10 cellular contexts compared by ENCODE assay signal in the genomic region with DNA sequence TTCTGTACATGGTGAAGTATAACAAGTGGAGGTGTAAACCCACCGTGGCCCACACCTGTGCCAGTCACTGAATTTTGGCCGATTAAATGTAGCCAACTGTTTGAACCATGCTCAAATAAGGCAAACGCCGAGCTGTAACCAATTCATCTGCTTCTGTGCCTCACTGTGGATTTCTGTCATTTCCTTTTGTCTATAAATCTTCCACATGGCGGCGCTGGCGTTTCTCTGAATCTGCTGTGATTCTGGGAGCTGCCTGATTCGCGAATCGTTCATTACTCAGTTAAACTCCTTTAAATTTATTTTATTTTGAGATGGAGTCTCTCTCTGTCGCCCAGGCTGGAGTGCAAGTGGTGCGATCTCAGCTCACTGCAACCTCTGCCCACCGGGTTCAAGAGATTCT. TPM values are rescaled to one million over a fixed set of nuclear protein-coding genes. Genes with fewer than 3 reads are reported as not detected.
A peak's percentile ranks its signal among the peaks of the same experiment; 100 is the strongest.
DNase-seq lines count a peak whose midpoint lies in the region; ATAC-seq and TF ChIP-seq lines count a peak whose summit lies in the region.
"Had no signal": no experiment of that assay in that cellular context is flagged by ENCODE, and none has a peak within 500 bp of the region (broad histone marks: within the 10 kb centered on the region; RNA-seq: fewer than 3 reads in every experiment).

No MANE protein-coding gene starts in this region.

- H3K4me3 ChIP-seq in OCI-LY3 (ENCODE audit: low read length): 0 out of 2 replicates have a peak overlapping the region, but pooled peaks have one; percentile 27
- H3K4me3 ChIP-seq in CD8-positive, alpha-beta T cell (ENCODE audit: low read depth, low read length): no peak overlapping the region
- H3K4me3 ChIP-seq: SJSA1 had no signal

- peak; percentile 56 for DNase-seq in activated CD8-positive, alpha-beta memory T cell treated with anti-CD3 and anti-CD28 coated beads, Interleukin-2, amount 50 U/mL, for 48 hours
- no peak for DNase-seq in activated CD8-positive, alpha-beta memory T cell treated with anti-CD3 and anti-CD28 coated beads, Interleukin-2, amount 50 U/mL, for 4 hours
- DNase-seq in ecto neural progenitor cell (ENCODE audit: low spot score) (peak; percentile 62), GM20000 (ENCODE audit: low spot score) (no peak)
- peak; percentile 8 for DNase-seq in stimulated activated CD4-positive, alpha-beta T cell treated with anti-CD3 and anti-CD28 coated beads, Interleukin-4, amount 100 ng/mL, for 1 hour
- no peak for DNase-seq in activated effector memory CD4-positive, alpha-beta T cell treated with Interleukin-2 at 50 U/mL for 16 hours
- no peak for DNase-seq in CD8-positive, alpha-beta T cell

- peaks cover 3% of the 10 kb centered on the region for H3K27me3 Mint-ChIP-seq in CD8-positive, alpha-beta T cell (ENCODE audit: low read depth)

- TF ChIP-seq CTCF in OCI-LY3 (IDR thresholded peaks at IDR 0.05; ENCODE audit: low read depth, low read length) (peak; percentile 42), GM20000 (IDR thresholded peaks at IDR 0.05; ENCODE audit: extremely low read depth, missing control alignments) (no peak)
- TF ChIP-seq CTCF in CD8-positive, alpha-beta T cell (IDR thresholded peaks at IDR 0.05): no peak

- H3K4me1 Mint-ChIP-seq in CD8-positive, alpha-beta T cell (ENCODE audit: low read depth): no peaks in the 10 kb centered on the region
- H3K4me1 Mint-ChIP-seq: stimulated activated effector memory CD8-positive, alpha-beta T cell treated with anti-CD3 and anti-CD28 coated beads, Interleukin-12 subunit alpha, Interleukin-12 subunit beta, amount 100 ng/mL, for 72 hours had no signal

- no peak overlapping the region for H3K27ac Mint-ChIP-seq in CD8-positive, alpha-beta T cell
- H3K27ac Mint-ChIP-seq: stimulated activated effector memory CD8-positive, alpha-beta T cell treated with anti-CD3 and anti-CD28 coated beads, Interleukin-12 subunit alpha, Interleukin-12 subunit beta, amount 100 ng/mL, for 72 hours had no signal

- H3K9me3 Mint-ChIP-seq in CD8-positive, alpha-beta T cell: no peaks in the 10 kb centered on the region
- H3K9me3 Mint-ChIP-seq: stimulated activated effector memory CD8-positive, alpha-beta T cell treated with anti-CD3 and anti-CD28 coated beads, Interleukin-12 subunit alpha, Interleukin-12 subunit beta, amount 100 ng/mL, for 72 hours had no signal

- no peaks in the 10 kb centered on the region for H3K9me3 ChIP-seq in OCI-LY3 (ENCODE audit: insufficient read depth, low read length)
- no peaks in the 10 kb centered on the region for H3K9me3 ChIP-seq in CD8-positive, alpha-beta T cell (ENCODE audit: low read length)
- H3K9me3 ChIP-seq: SJSA1 had no signal

- POLR2A ChIA-PET in CD8-positive, alpha-beta T cell (lab: Charles Lee): no interaction called here

- CTCF ChIA-PET in CD8-positive, alpha-beta T cell (lab: Charles Lee): no interaction called here

- intact Hi-C loops in CD8-positive, alpha-beta T cell (cut with DNase I, micrococcal nuclease): loop anchor here in 1 of 2 experiments (2.0 kb wide), 1 partner anchor 42 kb away; no protein-coding TSS in a partner anchor

- H3K27me3 ChIP-seq in OCI-LY3 (ENCODE audit: low read depth, low read length): no peaks in the 10 kb centered on the region
- no peaks in the 10 kb centered on the region for H3K27me3 ChIP-seq in CD8-positive, alpha-beta T cell (ENCODE audit: insufficient read depth, low read length)
- H3K27me3 ChIP-seq: SJSA1 had no signal

- peak overlapping the region; percentile 55 for H3K4me2 ChIP-seq in OCI-LY3 (ENCODE audit: low read length)

- no peaks in the 10 kb centered on the region for H3K36me3 Mint-ChIP-seq in CD8-positive, alpha-beta T cell
- H3K36me3 Mint-ChIP-seq: stimulated activated effector memory CD8-positive, alpha-beta T cell treated with anti-CD3 and anti-CD28 coated beads, Interleukin-12 subunit alpha, Interleukin-12 subunit beta, amount 100 ng/mL, for 72 hours had no signal

- H4K20me1 ChIP-seq in OCI-LY3 (ENCODE audit: insufficient read depth, low read length): no peaks in the 10 kb centered on the region

- no peaks in the 10 kb centered on the region for H3K36me3 ChIP-seq in OCI-LY3 (replicated peaks; ENCODE audit: low read depth, low read length)
- no peaks in the 10 kb centered on the region for H3K36me3 ChIP-seq in CD8-positive, alpha-beta T cell (ENCODE audit: insufficient read depth, low read length)
- H3K36me3 ChIP-seq: SJSA1 had no signal

- no peaks in the 10 kb centered on the region for H3K4me1 ChIP-seq in OCI-LY3 (ENCODE audit: low read length)
- H3K4me1 ChIP-seq in CD8-positive, alpha-beta T cell (ENCODE audit: insufficient read depth, low read length): no peaks in the 10 kb centered on the region
- H3K4me1 ChIP-seq: SJSA1 had no signal

- H2AFZ ChIP-seq in OCI-LY3 (ENCODE audit: low read depth, low read length): peak overlapping the region; percentile 83; the same call in 1 of the 2 replicates

- no peak for ATAC-seq in CD8-positive, alpha-beta T cell
- ATAC-seq: stimulated activated effector memory CD8-positive, alpha-beta T cell treated with anti-CD3 and anti-CD28 coated beads, Interleukin-12 subunit alpha, Interleukin-12 subunit beta, amount 100 ng/mL, for 72 hours had no signal

- H3K4me3 Mint-ChIP-seq in CD8-positive, alpha-beta T cell: no peak overlapping the region
- H3K4me3 Mint-ChIP-seq: stimulated activated effector memory CD8-positive, alpha-beta T cell treated with anti-CD3 and anti-CD28 coated beads, Interleukin-12 subunit alpha, Interleukin-12 subunit beta, amount 100 ng/mL, for 72 hours had no signal

- no peaks in the 10 kb centered on the region for H3K79me2 ChIP-seq in OCI-LY3 (ENCODE audit: low read length)

- no peak overlapping the region for H3K27ac ChIP-seq in OCI-LY3 (ENCODE audit: low read length)
- H3K27ac ChIP-seq in CD8-positive, alpha-beta T cell (ENCODE audit: low read depth, low read length): no peak overlapping the region
- H3K27ac ChIP-seq: SJSA1 had no signal

- H3K9ac ChIP-seq in OCI-LY3 (ENCODE audit: low read length): no peak overlapping the region

RNA-seq across cellular contexts. Expression of gene SUPT20HL2, which starts 19.2 kb away (rescaled TPM):
- total RNA-seq in CD8-positive, alpha-beta T cell: not detected
- total RNA-seq: SJSA1 had no signal

Comparison
In these comparisons a context has a peak if more than half of its experiments do, and no peak if none do; other contexts are left out.
1. DNase-seq: peak in activated CD8-positive, alpha-beta memory T cell treated with anti-CD3 and anti-CD28 coated beads, Interleukin-2, amount 50 U/mL, for 48 hours (single experiment), ecto neural progenitor cell (single experiment) and stimulated activated CD4-positive, alpha-beta T cell treated with anti-CD3 and anti-CD28 coated beads, Interleukin-4, amount 100 ng/mL, for 1 hour (single experiment); none in activated CD8-positive, alpha-beta memory T cell treated with anti-CD3 and anti-CD28 coated beads, Interleukin-2, amount 50 U/mL, for 4 hours (single experiment), activated effector memory CD4-positive, alpha-beta T cell treated with Interleukin-2 at 50 U/mL for 16 hours (single experiment), GM20000 (single experiment) and CD8-positive, alpha-beta T cell (0 of 7).